ENCODE assay signal across 8 cellular contexts in genomic region chr2:71068218-71069035, GRCh38. TPM values are rescaled to one million over a fixed set of nuclear protein-coding genes. Genes with fewer than 3 reads are reported as not detected.
A peak's percentile ranks its signal among the peaks of the same experiment; 100 is the strongest.
DNase-seq lines count a peak whose midpoint lies in the region; ATAC-seq, FAIRE-seq and TF ChIP-seq lines count a peak whose summit lies in the region.

NAGK (plus strand) TSS chr2:71068648; CDS start chr2:71068684, 36 bp downstream.

- DNase-seq in GM12892 (ENCODE audit: insufficient read length) (peak; percentile 93), NCI-H1436 (lab: John Stamatoyannopoulos, UW) (peak; percentile 92), SW480 (ENCODE audit: low spot score) (peak; percentile 96), Right ventricle myocardium superior (peak; percentile 98), tibial artery (peak; percentile 94 to 98)
- peak; percentile 96 for DNase-seq in activated naive CD8-positive, alpha-beta T cell treated with anti-CD3 and anti-CD28 coated beads, Interleukin-2, amount 50 U/mL, for 24 hours

- H3K27me3 Mint-ChIP-seq in activated naive CD8-positive, alpha-beta T cell treated with anti-CD3 and anti-CD28 coated beads, Interleukin-2, amount 50 U/mL, for 24 hours = peaks cover 4% of the 10 kb centered on the region

- H3K27ac ChIP-seq in parathyroid adenoma = peak within 1 kb of the TSS; percentile 99
- H3K27ac ChIP-seq in tibial artery = peak within 1 kb of the TSS; percentile 98

- peak within 1 kb of the TSS; percentile 98 for H3K27ac Mint-ChIP-seq in activated naive CD8-positive, alpha-beta T cell treated with anti-CD3 and anti-CD28 coated beads, Interleukin-2, amount 50 U/mL, for 24 hours

- peak within 1 kb of the TSS; percentile 97 for H3K4me3 Mint-ChIP-seq in activated naive CD8-positive, alpha-beta T cell treated with anti-CD3 and anti-CD28 coated beads, Interleukin-2, amount 50 U/mL, for 24 hours

- peaks cover 27% of the 10 kb centered on the region for H3K79me2 ChIP-seq in parathyroid adenoma

- ATAC-seq in HG02840 (IDR thresholded peaks at IDR 0.05; ENCODE audit: low FRiP score, unreplicated experiment) (peak; percentile 48), Right ventricle myocardium superior (ENCODE audit: poor library complexity) (peak; percentile 98)
- ATAC-seq in activated naive CD8-positive, alpha-beta T cell treated with anti-CD3 and anti-CD28 coated beads, Interleukin-2, amount 50 U/mL, for 24 hours = peak; percentile 84

- H3K36me3 ChIP-seq in parathyroid adenoma (ENCODE audit: control insufficient read depth, insufficient read depth, low read length) = no peaks in the 10 kb centered on the region
- peaks cover 3 to 11% (median 11%) of the 10 kb centered on the region in 3 donors for H3K36me3 ChIP-seq in tibial artery

- peak within 1 kb of the TSS; percentile 91 for H3K4me2 ChIP-seq in parathyroid adenoma (ENCODE audit: low read length)

- H2AFZ ChIP-seq in parathyroid adenoma = peak within 1 kb of the TSS; percentile 94

- peaks cover 66% of the 10 kb centered on the region for H3K4me1 Mint-ChIP-seq in activated naive CD8-positive, alpha-beta T cell treated with anti-CD3 and anti-CD28 coated beads, Interleukin-2, amount 50 U/mL, for 24 hours

- TF ChIP-seq CTCF in parathyroid adenoma (IDR thresholded peaks at IDR 0.05) = peak; percentile 17
- TF ChIP-seq CTCF in tibial artery (IDR thresholded peaks at IDR 0.05) = no peak

- FAIRE-seq in GM12892 (lab: Jason Lieb, UNC) = peak; percentile 89

- H3K27me3 ChIP-seq in parathyroid adenoma (ENCODE audit: control insufficient read depth, insufficient read depth, low read length) (no peaks in the 10 kb centered on the region), tibial artery (peaks cover 0 to 3% of the 10 kb centered on the region in 2 donors)

- peak within 1 kb of the TSS; percentile 89 for H3K9ac ChIP-seq in parathyroid adenoma

- no peaks in the 10 kb centered on the region for H3K9me3 ChIP-seq in parathyroid adenoma (ENCODE audit: control insufficient read depth, low read length)
- H3K9me3 ChIP-seq in tibial artery = no peaks in the 10 kb centered on the region

- peaks cover 8% of the 10 kb centered on the region for H3K36me3 Mint-ChIP-seq in activated naive CD8-positive, alpha-beta T cell treated with anti-CD3 and anti-CD28 coated beads, Interleukin-2, amount 50 U/mL, for 24 hours (ENCODE audit: low read depth)

- intact Hi-C loops in Right ventricle myocardium superior (cut with DNase I) (no loop called here), tibial artery (cut with DNase I; ENCODE audit: low total_unique reads) (no loop called here)

- H3K4me1 ChIP-seq in parathyroid adenoma = peaks cover 46% of the 10 kb centered on the region
- peaks cover 0 to 34% (median 30%) of the 10 kb centered on the region in 4 donors for H3K4me1 ChIP-seq in tibial artery

- H3K4me3 ChIP-seq in parathyroid adenoma (ENCODE audit: low read depth, low read length) (peak within 1 kb of the TSS; percentile 96), tibial artery (peak within 1 kb of the TSS; percentile 59 to 85)

- no peaks in the 10 kb centered on the region for H3K9me3 Mint-ChIP-seq in activated naive CD8-positive, alpha-beta T cell treated with anti-CD3 and anti-CD28 coated beads, Interleukin-2, amount 50 U/mL, for 24 hours

- peak; percentile 98 for TF ChIP-seq POLR2A in GM12892 (IDR thresholded peaks at IDR 0.05; ENCODE audit: low read depth, low read length)

RNA-seq across cellular contexts. Expression of gene NAGK, which starts in this region (rescaled TPM):
- polyA plus RNA-seq in GM12892 (2012; ENCODE audit: missing spikeins) = 95.6 TPM
- 45.1 TPM for total RNA-seq in Right ventricle myocardium superior

Comparison
In these comparisons a context has a peak if more than half of its experiments do, and no peak if none do; other contexts are left out.
1. Peak in every context shown above with its lines: DNase-seq, ATAC-seq, H3K4me3 ChIP-seq and H3K27ac ChIP-seq.
2. ATAC-seq: peak in every context shown above with its lines; median percentile 98 in Right ventricle myocardium superior; 84 in activated naive CD8-positive, alpha-beta T cell treated with anti-CD3 and anti-CD28 coated beads, Interleukin-2, amount 50 U/mL, for 24 hours; 48 in HG02840.